In genomic region chr6:154733610-154734379, GRCh38 we compare ENCODE assay signal across 1 cellular context.
TF ChIP-seq lines count a peak whose summit lies in the region.

No MANE protein-coding gene starts in this region.

TF ChIP-seq in HepG2, 621 proteins besides CTCF, POLR2A, EP300 and RAD21 (continued from another document and continues in another):
- peak; percentile 2; the same call in 1 of the 2 replicates for TF ChIP-seq RARA (CRISPR knock-in tag; IDR thresholded peaks at IDR 0.05)
- TF ChIP-seq, protein P1, sequence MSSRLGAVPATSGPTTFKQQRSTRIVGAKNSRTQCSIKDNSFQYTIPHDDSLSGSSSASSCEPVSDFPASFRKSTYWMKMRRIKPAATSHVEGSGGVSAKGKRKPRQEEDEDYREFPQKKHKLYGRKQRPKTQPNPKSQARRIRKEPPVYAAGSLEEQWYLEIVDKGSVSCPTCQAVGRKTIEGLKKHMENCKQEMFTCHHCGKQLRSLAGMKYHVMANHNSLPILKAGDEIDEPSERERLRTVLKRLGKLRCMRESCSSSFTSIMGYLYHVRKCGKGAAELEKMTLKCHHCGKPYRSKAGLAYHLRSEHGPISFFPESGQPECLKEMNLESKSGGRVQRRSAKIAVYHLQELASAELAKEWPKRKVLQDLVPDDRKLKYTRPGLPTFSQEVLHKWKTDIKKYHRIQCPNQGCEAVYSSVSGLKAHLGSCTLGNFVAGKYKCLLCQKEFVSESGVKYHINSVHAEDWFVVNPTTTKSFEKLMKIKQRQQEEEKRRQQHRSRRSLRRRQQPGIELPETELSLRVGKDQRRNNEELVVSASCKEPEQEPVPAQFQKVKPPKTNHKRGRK (CRISPR knock-in tag; IDR thresholded peaks at IDR 0.05) = no peak
- no peak for TF ChIP-seq ZBTB26 (CRISPR knock-in tag; IDR thresholded peaks at IDR 0.05; ENCODE audit: borderline replicate concordance)
- TF ChIP-seq, protein P2, sequence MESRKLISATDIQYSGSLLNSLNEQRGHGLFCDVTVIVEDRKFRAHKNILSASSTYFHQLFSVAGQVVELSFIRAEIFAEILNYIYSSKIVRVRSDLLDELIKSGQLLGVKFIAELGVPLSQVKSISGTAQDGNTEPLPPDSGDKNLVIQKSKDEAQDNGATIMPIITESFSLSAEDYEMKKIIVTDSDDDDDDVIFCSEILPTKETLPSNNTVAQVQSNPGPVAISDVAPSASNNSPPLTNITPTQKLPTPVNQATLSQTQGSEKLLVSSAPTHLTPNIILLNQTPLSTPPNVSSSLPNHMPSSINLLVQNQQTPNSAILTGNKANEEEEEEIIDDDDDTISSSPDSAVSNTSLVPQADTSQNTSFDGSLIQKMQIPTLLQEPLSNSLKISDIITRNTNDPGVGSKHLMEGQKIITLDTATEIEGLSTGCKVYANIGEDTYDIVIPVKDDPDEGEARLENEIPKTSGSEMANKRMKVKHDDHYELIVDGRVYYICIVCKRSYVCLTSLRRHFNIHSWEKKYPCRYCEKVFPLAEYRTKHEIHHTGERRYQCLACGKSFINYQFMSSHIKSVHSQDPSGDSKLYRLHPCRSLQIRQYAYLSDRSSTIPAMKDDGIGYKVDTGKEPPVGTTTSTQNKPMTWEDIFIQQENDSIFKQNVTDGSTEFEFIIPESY (CRISPR knock-in tag; IDR thresholded peaks at IDR 0.05) = no peak
- TF ChIP-seq MLXIP (CRISPR knock-in tag; IDR thresholded peaks at IDR 0.05; ENCODE audit: borderline replicate concordance) = no peak
- peak; percentile 80 for TF ChIP-seq RXRA (CRISPR knock-in tag; IDR thresholded peaks at IDR 0.05)
- no peak for TF ChIP-seq MED13 (CRISPR knock-in tag; IDR thresholded peaks at IDR 0.05)
- TF ChIP-seq ZNF331 (CRISPR knock-in tag; IDR thresholded peaks at IDR 0.05) = peak; percentile 74; the same call in 1 of the 2 replicates
- 0 out of 2 replicates have a peak, but pooled peaks have one; percentile 48 for TF ChIP-seq ZNF17 (CRISPR knock-in tag; IDR thresholded peaks at IDR 0.05)
- TF ChIP-seq, protein P3, sequence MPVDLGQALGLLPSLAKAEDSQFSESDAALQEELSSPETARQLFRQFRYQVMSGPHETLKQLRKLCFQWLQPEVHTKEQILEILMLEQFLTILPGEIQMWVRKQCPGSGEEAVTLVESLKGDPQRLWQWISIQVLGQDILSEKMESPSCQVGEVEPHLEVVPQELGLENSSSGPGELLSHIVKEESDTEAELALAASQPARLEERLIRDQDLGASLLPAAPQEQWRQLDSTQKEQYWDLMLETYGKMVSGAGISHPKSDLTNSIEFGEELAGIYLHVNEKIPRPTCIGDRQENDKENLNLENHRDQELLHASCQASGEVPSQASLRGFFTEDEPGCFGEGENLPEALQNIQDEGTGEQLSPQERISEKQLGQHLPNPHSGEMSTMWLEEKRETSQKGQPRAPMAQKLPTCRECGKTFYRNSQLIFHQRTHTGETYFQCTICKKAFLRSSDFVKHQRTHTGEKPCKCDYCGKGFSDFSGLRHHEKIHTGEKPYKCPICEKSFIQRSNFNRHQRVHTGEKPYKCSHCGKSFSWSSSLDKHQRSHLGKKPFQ (CRISPR knock-in tag; IDR thresholded peaks at IDR 0.05; ENCODE audit: insufficient replicate concordance) = peak; percentile 47
- peak; percentile 50 for TF ChIP-seq CREB1 (IDR thresholded peaks at IDR 0.05)
- TF ChIP-seq CREB1 (CRISPR knock-in tag; IDR thresholded peaks at IDR 0.05) = peak; percentile 93
- peak; percentile 86 for TF ChIP-seq NFYC (CRISPR knock-in tag; IDR thresholded peaks at IDR 0.05)
- TF ChIP-seq PAX8 (CRISPR knock-in tag; IDR thresholded peaks at IDR 0.05; ENCODE audit: borderline replicate concordance) = no peak
- no peak for TF ChIP-seq ZNF761 (CRISPR knock-in tag; conservative IDR thresholded peaks at IDR 0.05)
- TF ChIP-seq, protein P4, sequence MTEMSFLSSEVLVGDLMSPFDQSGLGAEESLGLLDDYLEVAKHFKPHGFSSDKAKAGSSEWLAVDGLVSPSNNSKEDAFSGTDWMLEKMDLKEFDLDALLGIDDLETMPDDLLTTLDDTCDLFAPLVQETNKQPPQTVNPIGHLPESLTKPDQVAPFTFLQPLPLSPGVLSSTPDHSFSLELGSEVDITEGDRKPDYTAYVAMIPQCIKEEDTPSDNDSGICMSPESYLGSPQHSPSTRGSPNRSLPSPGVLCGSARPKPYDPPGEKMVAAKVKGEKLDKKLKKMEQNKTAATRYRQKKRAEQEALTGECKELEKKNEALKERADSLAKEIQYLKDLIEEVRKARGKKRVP (CRISPR knock-in tag; IDR thresholded peaks at IDR 0.05) = no peak
- TF ChIP-seq ZNF616 (CRISPR knock-in tag; IDR thresholded peaks at IDR 0.05; ENCODE audit: low read depth) = no peak
- TF ChIP-seq ZSCAN9 (CRISPR knock-in tag; IDR thresholded peaks at IDR 0.05; ENCODE audit: borderline replicate concordance) = no peak
- no peak for TF ChIP-seq NPAS2 (CRISPR knock-in tag; IDR thresholded peaks at IDR 0.05; ENCODE audit: borderline replicate concordance)
- peak; percentile 98 for TF ChIP-seq RBM39 (IDR thresholded peaks at IDR 0.05; ENCODE audit: low read depth, low read length, poor library complexity, severe bottlenecking)
- TF ChIP-seq ZNF274 (CRISPR knock-in tag; IDR thresholded peaks at IDR 0.05) = no peak; the same call in 1 of the 2 replicates
- no peak for TF ChIP-seq EHMT2 (IDR thresholded peaks at IDR 0.05; ENCODE audit: borderline replicate concordance, low read depth, low read length)
- TF ChIP-seq HDAC1 (CRISPR knock-in tag; IDR thresholded peaks at IDR 0.05) = peak; percentile 72
- TF ChIP-seq FIP1L1 (IDR thresholded peaks at IDR 0.05; ENCODE audit: borderline replicate concordance, insufficient read depth, low read depth, low read length) = no peak
- TF ChIP-seq NRL (CRISPR knock-in tag; IDR thresholded peaks at IDR 0.05; ENCODE audit: borderline replicate concordance) = peak; percentile 89
- TF ChIP-seq DPF2 (CRISPR knock-in tag; IDR thresholded peaks at IDR 0.05; ENCODE audit: borderline replicate concordance, low read depth) = no peak
- TF ChIP-seq REXO4 (CRISPR knock-in tag; IDR thresholded peaks at IDR 0.05; ENCODE audit: borderline replicate concordance) = 0 out of 2 replicates have a peak, but pooled peaks have one; percentile 71
- TF ChIP-seq NFAT5 (CRISPR knock-in tag; IDR thresholded peaks at IDR 0.05) = no peak
- TF ChIP-seq RBM22 (optimal IDR thresholded peaks at IDR 0.05; ENCODE audit: low read length) = no peak
- peak; percentile 96 for TF ChIP-seq DR1 (CRISPR knock-in tag; IDR thresholded peaks at IDR 0.05)
- TF ChIP-seq ZBTB8A (CRISPR knock-in tag; IDR thresholded peaks at IDR 0.05; ENCODE audit: borderline replicate concordance, low read depth) = no peak
- peak; percentile 70 for TF ChIP-seq ZNF788 (CRISPR knock-in tag; IDR thresholded peaks at IDR 0.05; ENCODE audit: borderline replicate concordance)
- peak; percentile 81; the same call in 1 of the 2 replicates for TF ChIP-seq ZNF296 (CRISPR knock-in tag; conservative IDR thresholded peaks at IDR 0.05)
- TF ChIP-seq POLR2AphosphoS5 (IDR thresholded peaks at IDR 0.05; ENCODE audit: low read depth, low read length) = peak; percentile 95
- TF ChIP-seq, protein P5, sequence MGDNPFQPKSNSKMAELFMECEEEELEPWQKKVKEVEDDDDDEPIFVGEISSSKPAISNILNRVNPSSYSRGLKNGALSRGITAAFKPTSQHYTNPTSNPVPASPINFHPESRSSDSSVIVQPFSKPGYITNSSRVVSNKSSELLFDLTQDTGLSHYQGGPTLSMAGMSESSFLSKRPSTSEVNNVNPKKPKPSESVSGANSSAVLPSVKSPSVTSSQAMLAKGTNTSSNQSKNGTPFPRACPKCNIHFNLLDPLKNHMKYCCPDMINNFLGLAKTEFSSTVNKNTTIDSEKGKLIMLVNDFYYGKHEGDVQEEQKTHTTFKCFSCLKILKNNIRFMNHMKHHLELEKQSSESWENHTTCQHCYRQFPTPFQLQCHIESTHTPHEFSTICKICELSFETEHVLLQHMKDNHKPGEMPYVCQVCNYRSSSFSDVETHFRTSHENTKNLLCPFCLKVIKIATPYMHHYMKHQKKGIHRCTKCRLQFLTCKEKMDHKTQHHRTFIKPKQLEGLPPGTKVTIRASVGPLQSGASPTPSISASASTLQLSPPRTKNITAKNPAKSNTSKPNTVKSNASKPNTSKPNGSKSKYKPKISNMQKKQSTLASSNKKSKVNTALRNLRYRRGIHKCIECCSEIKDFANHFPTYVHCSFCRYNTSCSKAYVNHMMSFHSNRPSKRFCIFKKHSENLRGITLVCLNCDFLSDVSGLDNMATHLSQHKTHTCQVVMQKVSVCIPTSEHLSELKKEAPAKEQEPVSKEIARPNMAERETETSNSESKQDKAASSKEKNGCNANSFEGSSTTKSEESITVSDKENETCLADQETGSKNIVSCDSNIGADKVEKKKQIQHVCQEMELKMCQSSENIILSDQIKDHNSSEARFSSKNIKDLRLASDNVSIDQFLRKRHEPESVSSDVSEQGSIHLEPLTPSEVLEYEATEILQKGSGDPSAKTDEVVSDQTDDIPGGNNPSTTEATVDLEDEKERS (CRISPR knock-in tag; IDR thresholded peaks at IDR 0.05) = 0 out of 2 replicates have a peak, but pooled peaks have one; percentile 28
- no peak; the same call in 1 of the 2 replicates for TF ChIP-seq KMT2A (CRISPR knock-in tag; IDR thresholded peaks at IDR 0.05)
- TF ChIP-seq SP140L (CRISPR knock-in tag; IDR thresholded peaks at IDR 0.05; ENCODE audit: borderline replicate concordance) = no peak
- TF ChIP-seq SOX6 (IDR thresholded peaks at IDR 0.05) = no peak
- TF ChIP-seq SOX6 (CRISPR knock-in tag; IDR thresholded peaks at IDR 0.05) = peak; percentile 68
- peak; percentile 75 for TF ChIP-seq ZNF563 (CRISPR knock-in tag; IDR thresholded peaks at IDR 0.05)
- peak; percentile 21; the same call in 1 of the 2 replicates for TF ChIP-seq ZIK1 (CRISPR knock-in tag; IDR thresholded peaks at IDR 0.05; ENCODE audit: borderline replicate concordance, low read depth)
- no peak for TF ChIP-seq ARNT (IDR thresholded peaks at IDR 0.05)
- peak; percentile 66; the same call in 1 of the 2 replicates for TF ChIP-seq MEF2D (CRISPR knock-in tag; IDR thresholded peaks at IDR 0.05)
- peak; percentile 78; the same call in 1 of the 2 replicates for TF ChIP-seq ZNF782 (CRISPR knock-in tag; IDR thresholded peaks at IDR 0.05; ENCODE audit: borderline replicate concordance)
